ENCODE assay signal across 10 cellular contexts in the genomic region with DNA sequence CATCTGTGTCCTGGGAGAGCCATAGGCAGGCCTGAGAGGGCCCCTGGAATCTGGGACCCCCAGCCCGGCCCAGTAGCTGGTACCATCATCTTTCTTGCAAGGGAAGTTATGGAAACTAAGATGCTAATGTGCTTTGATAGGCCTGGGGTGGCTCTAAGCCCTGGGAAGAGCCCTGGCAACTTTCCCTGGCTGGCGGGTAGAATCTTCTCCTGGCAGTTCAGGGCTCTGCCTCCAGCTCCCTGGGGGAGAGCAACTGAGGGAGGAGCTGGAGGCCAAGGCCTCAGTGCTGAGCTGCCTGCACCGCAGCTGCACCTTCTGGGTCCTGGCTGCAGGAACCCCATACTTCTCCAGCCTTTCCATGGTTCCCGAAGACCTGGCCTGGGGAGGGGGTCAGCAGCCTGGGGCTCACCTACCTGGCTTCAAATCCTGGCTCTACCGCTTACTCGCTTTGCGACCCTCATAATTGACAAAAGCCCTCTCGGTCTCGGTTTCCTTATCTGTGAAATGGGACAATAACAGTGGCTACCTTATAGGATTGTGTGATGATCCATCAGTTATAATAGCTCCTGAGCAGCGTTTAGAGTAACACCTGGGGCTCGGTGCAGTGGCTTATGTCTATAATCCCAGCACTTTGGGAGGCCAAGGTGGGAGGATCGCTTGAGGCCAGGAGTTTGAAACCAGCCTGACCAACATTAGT.
DNase-seq lines count a peak whose midpoint lies in the region; ATAC-seq and TF ChIP-seq lines count a peak whose summit lies in the region.
"Had no signal": no experiment of that assay in that cellular context is flagged by ENCODE, and none has a peak within 500 bp of the region (broad histone marks: within the 10 kb centered on the region; RNA-seq: fewer than 3 reads in every experiment).

No MANE protein-coding gene starts in this region.

- CTCF ChIA-PET in activated CD8-positive, alpha-beta memory T cell treated with anti-CD3 and anti-CD28 coated beads, Interleukin-2, amount 10 ng/mL, durations not matched to agents 7 days and 5 days (lab: Charles Lee) = interaction anchor here (0.7 to 3.8 kb wide), 14 partner anchors 14 to 144 kb away, joined by 3 to 18 read pairs (median 4); no protein-coding TSS in a partner anchor
- CTCF ChIA-PET in activated CD4-positive, alpha-beta memory T cell treated with anti-CD3 and anti-CD28 coated beads for 36 hours (lab: Charles Lee) = interaction anchor here (0.8 to 7.7 kb wide), 10 partner anchors 12 to 539 kb away, joined by 3 to 60 read pairs (median 13); no protein-coding TSS in a partner anchor

- intact Hi-C loops in activated CD4-positive, alpha-beta memory T cell treated with anti-CD3 and anti-CD28 coated beads for 36 hours (cut with micrococcal nuclease) = loop anchor here (10.0 kb wide), 1 partner anchor 370 kb away; no protein-coding TSS in a partner anchor

- TF ChIP-seq CTCF in fibroblast of the aortic adventitia (IDR thresholded peaks at IDR 0.05; ENCODE audit: insufficient read depth, low read length) = no peak

- no peak overlapping the region for H3K4me3 Mint-ChIP-seq in activated CD8-positive, alpha-beta memory T cell treated with anti-CD3 and anti-CD28 coated beads, Interleukin-2, amount 10 ng/mL, durations not matched to agents 7 days and 5 days
- H3K4me3 Mint-ChIP-seq in activated CD4-positive, alpha-beta memory T cell treated with anti-CD3 and anti-CD28 coated beads for 36 hours = peak overlapping the region; percentile 7
- peak overlapping the region; percentile 76 to 79 for H3K4me3 Mint-ChIP-seq in stimulated activated naive B cell treated with anti-CD40 and anti-IgM and Interleukin-4, amounts not matched to agents 10 μg/mL and 1 μg/mL and 100 μg/mL, for 72 hours

- peak overlapping the region; percentile 80 for H3K27ac Mint-ChIP-seq in activated CD8-positive, alpha-beta memory T cell treated with anti-CD3 and anti-CD28 coated beads, Interleukin-2, amount 10 ng/mL, durations not matched to agents 7 days and 5 days
- peak overlapping the region; percentile 86 for H3K27ac Mint-ChIP-seq in activated CD4-positive, alpha-beta memory T cell treated with anti-CD3 and anti-CD28 coated beads for 36 hours
- peak overlapping the region; percentile 93 for H3K27ac Mint-ChIP-seq in stimulated activated naive B cell treated with anti-CD40 and anti-IgM and Interleukin-4, amounts not matched to agents 10 μg/mL and 1 μg/mL and 100 μg/mL, for 72 hours

- DNase-seq in activated CD8-positive, alpha-beta memory T cell treated with anti-CD3 and anti-CD28 coated beads, Interleukin-2, amount 10 ng/mL, durations not matched to agents 7 days and 5 days = no peak
- DNase-seq in activated CD8-positive, alpha-beta memory T cell treated with anti-CD3 and anti-CD28 coated beads, Interleukin-2, amount 50 U/mL, for 48 hours = no peak
- DNase-seq in activated CD4-positive, alpha-beta memory T cell treated with anti-CD3 and anti-CD28 coated beads for 36 hours = no peak
- DNase-seq in fibroblast of the aortic adventitia (ENCODE audit: low read depth) (peak; percentile 70), NCI-H345 treated with DMSO at 0.1 percent for 48 hours (lab: John Stamatoyannopoulos, UW; ENCODE audit: unreplicated experiment) (no peak), NCI-H2227 (lab: John Stamatoyannopoulos, UW; ENCODE audit: unreplicated experiment) (no peak)
- no peak for DNase-seq in stimulated activated naive B cell treated with anti-CD40 and anti-IgM and Interleukin-4, amounts not matched to agents 10 μg/mL and 1 μg/mL and 100 μg/mL, for 72 hours
- DNase-seq: NCI-H2081, nucleus accumbens had no signal

- H3K36me3 Mint-ChIP-seq in activated CD8-positive, alpha-beta memory T cell treated with anti-CD3 and anti-CD28 coated beads, Interleukin-2, amount 10 ng/mL, durations not matched to agents 7 days and 5 days = peaks cover 44% of the 10 kb centered on the region
- peaks cover 38% of the 10 kb centered on the region for H3K36me3 Mint-ChIP-seq in activated CD4-positive, alpha-beta memory T cell treated with anti-CD3 and anti-CD28 coated beads for 36 hours
- H3K36me3 Mint-ChIP-seq in stimulated activated naive B cell treated with anti-CD40 and anti-IgM and Interleukin-4, amounts not matched to agents 10 μg/mL and 1 μg/mL and 100 μg/mL, for 72 hours = peaks cover 35 to 49% of the 10 kb centered on the region in 2 donors

- H3K27me3 Mint-ChIP-seq in activated CD8-positive, alpha-beta memory T cell treated with anti-CD3 and anti-CD28 coated beads, Interleukin-2, amount 10 ng/mL, durations not matched to agents 7 days and 5 days = no peaks in the 10 kb centered on the region
- H3K27me3 Mint-ChIP-seq in activated CD4-positive, alpha-beta memory T cell treated with anti-CD3 and anti-CD28 coated beads for 36 hours = no peaks in the 10 kb centered on the region
- H3K27me3 Mint-ChIP-seq in stimulated activated naive B cell treated with anti-CD40 and anti-IgM and Interleukin-4, amounts not matched to agents 10 μg/mL and 1 μg/mL and 100 μg/mL, for 72 hours = no peaks in the 10 kb centered on the region

- H3K4me3 ChIP-seq in fibroblast of the aortic adventitia (ENCODE audit: low read depth, low read length) = no peak overlapping the region

- peaks cover 93% of the 10 kb centered on the region for H3K4me1 Mint-ChIP-seq in activated CD8-positive, alpha-beta memory T cell treated with anti-CD3 and anti-CD28 coated beads, Interleukin-2, amount 10 ng/mL, durations not matched to agents 7 days and 5 days
- H3K4me1 Mint-ChIP-seq in activated CD4-positive, alpha-beta memory T cell treated with anti-CD3 and anti-CD28 coated beads for 36 hours (ENCODE audit: low read depth) = peaks cover 97% of the 10 kb centered on the region
- H3K4me1 Mint-ChIP-seq in stimulated activated naive B cell treated with anti-CD40 and anti-IgM and Interleukin-4, amounts not matched to agents 10 μg/mL and 1 μg/mL and 100 μg/mL, for 72 hours = peaks cover 78 to 95% of the 10 kb centered on the region in 2 donors

- no peaks in the 10 kb centered on the region for H3K9me3 Mint-ChIP-seq in activated CD8-positive, alpha-beta memory T cell treated with anti-CD3 and anti-CD28 coated beads, Interleukin-2, amount 10 ng/mL, durations not matched to agents 7 days and 5 days (ENCODE audit: low read depth)
- H3K9me3 Mint-ChIP-seq in activated CD4-positive, alpha-beta memory T cell treated with anti-CD3 and anti-CD28 coated beads for 36 hours = no peaks in the 10 kb centered on the region
- peaks cover 8 to 9% of the 10 kb centered on the region in 2 donors for H3K9me3 Mint-ChIP-seq in stimulated activated naive B cell treated with anti-CD40 and anti-IgM and Interleukin-4, amounts not matched to agents 10 μg/mL and 1 μg/mL and 100 μg/mL, for 72 hours

- POLR2A ChIA-PET in activated CD4-positive, alpha-beta memory T cell treated with anti-CD3 and anti-CD28 coated beads for 36 hours (lab: Charles Lee) = interaction anchor here (0.7 to 5.9 kb wide), 11 partner anchors 9 to 484 kb away, joined by 3 to 114 read pairs (median 5); partner anchors contain the start of gene TNRC6C

- no peak for ATAC-seq in activated CD8-positive, alpha-beta memory T cell treated with anti-CD3 and anti-CD28 coated beads, Interleukin-2, amount 10 ng/mL, durations not matched to agents 7 days and 5 days
- ATAC-seq in stimulated activated naive B cell treated with anti-CD40 and anti-IgM and Interleukin-4, amounts not matched to agents 10 μg/mL and 1 μg/mL and 100 μg/mL, for 72 hours (replicated peaks) = no peak
- ATAC-seq in GM19397 (IDR thresholded peaks at IDR 0.05; ENCODE audit: unreplicated experiment) = no peak
